In the genomic region with DNA sequence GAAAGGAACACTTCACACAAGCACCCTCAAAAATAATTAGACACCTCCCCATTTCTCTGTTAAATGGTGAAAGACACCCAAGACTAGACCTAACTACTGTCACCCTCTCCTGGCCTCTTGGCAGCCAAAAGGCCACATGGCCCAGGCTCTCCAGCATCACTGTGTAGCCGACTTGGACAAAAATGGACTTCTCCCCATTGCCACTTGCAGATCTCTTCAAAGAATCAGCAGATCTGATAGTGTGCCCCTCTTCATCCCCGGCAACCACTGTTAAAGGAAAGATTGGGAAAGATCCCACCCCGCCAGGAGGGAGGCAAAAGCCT, we compare ENCODE assay signal across 8 cellular contexts. TPM values are rescaled to one million over a fixed set of nuclear protein-coding genes. Genes with fewer than 3 reads are reported as not detected.
DNase-seq lines count a peak whose midpoint lies in the region; ATAC-seq and TF ChIP-seq lines count a peak whose summit lies in the region.

No MANE protein-coding gene starts in this region.

- no peak overlapping the region; the same call in 1 of the 2 replicates for H2BK15ac ChIP-seq in H9 (ENCODE audit: low read depth, low read length)

- H3K79me2 ChIP-seq in H9 (ENCODE audit: insufficient read depth, low read length), result peaks cover 11% of the 10 kb centered on the region; the same call in 1 of the 2 replicates

- H3K27me3 ChIP-seq in H9 (ENCODE audit: insufficient read depth, low read length), result no peaks in the 10 kb centered on the region
- H3K27me3 ChIP-seq in esophagus (ENCODE audit: control insufficient read depth in 1 of 2, insufficient read depth in 2 of 2, low read length in 2 of 2), result no peaks in the 10 kb centered on the region

- H2AFZ ChIP-seq in H9 (ENCODE audit: low read length), result no peak overlapping the region

- no peaks in the 10 kb centered on the region for H3K36me3 ChIP-seq in esophagus (ENCODE audit: control insufficient read depth in 2 of 2, insufficient read depth in 2 of 2, low read length in 1 of 2)

- peak overlapping the region; percentile 57 to 93 for H3K4me3 ChIP-seq in esophagus (ENCODE audit: low read depth in 1 of 2, low read length in 2 of 2)

- H2BK120ac ChIP-seq in H9 (ENCODE audit: low read depth, low read length, poor library complexity, severe bottlenecking), result no peak overlapping the region

- no peak overlapping the region for H2BK12ac ChIP-seq in H9 (ENCODE audit: insufficient read length, low read depth, low read length)

- no peak overlapping the region for H4K8ac ChIP-seq in H9 (replicated peaks; ENCODE audit: insufficient read length, low read depth, low read length)

- H2BK20ac ChIP-seq in H9 (ENCODE audit: low read depth, low read length, poor library complexity, severe bottlenecking), result no peak overlapping the region

- no peak for ATAC-seq in HG03045 (IDR thresholded peaks at IDR 0.05; ENCODE audit: unreplicated experiment)

- no peak overlapping the region for H2BK5ac ChIP-seq in H9 (ENCODE audit: insufficient read length, low read length)

- H3K4me1 Mint-ChIP-seq in H9, result peaks cover 14 to 15% of the 10 kb centered on the region in 2 experiments

- peak overlapping the region; percentile 81; the same call in 1 of the 2 replicates for H3K14ac ChIP-seq in H9 (ENCODE audit: insufficient read depth, low read length)

- no peak for DNase-seq in H9
- DNase-seq in RPMI8226, result peak; percentile 32
- DNase-seq in pons (ENCODE audit: low spot score), result peak; percentile 66
- DNase-seq in HCEC 1CT, result no peak
- no peak for DNase-seq in NCI-H2171 (lab: John Stamatoyannopoulos, UW)
- DNase-seq in stimulated activated CD8-positive, alpha-beta memory T cell treated with anti-CD3 and anti-CD28 coated beads, Interleukin-4, amount 100 ng/mL, for 48 hours, result no peak

- peaks cover 57 to 64% of the 10 kb centered on the region in 2 experiments for H3K9me3 Mint-ChIP-seq in H9

- H3K23me2 ChIP-seq in H9 (ENCODE audit: insufficient read length, low read depth, low read length, poor library complexity, severe bottlenecking), result peaks cover 9% of the 10 kb centered on the region

- H4K5ac ChIP-seq in H9 (ENCODE audit: insufficient read length, low read depth, low read length), result no peak overlapping the region

- no peaks in the 10 kb centered on the region for H4K20me1 ChIP-seq in H9 (ENCODE audit: control insufficient read depth, insufficient read depth, insufficient read length)

- no CpG with 5 or more reads among the region's 3 CpGs for WGBS in H9 (ENCODE audit: extremely low coverage, insufficient read length, low lambda C conversion rate)
- 12 to 40% methylated on average over 3 of the region's 3 CpGs for WGBS in esophagus, 2 donors

- H3K4me1 ChIP-seq in H9 (ENCODE audit: insufficient read depth, low read length), result peaks cover 3% of the 10 kb centered on the region
- no peaks in the 10 kb centered on the region for H3K4me1 ChIP-seq in esophagus (ENCODE audit: control insufficient read depth in 2 of 2, insufficient read depth in 2 of 2, low read length in 1 of 2)

- no peak for TF ChIP-seq CTCF in H9 (conservative IDR thresholded peaks at IDR 0.05)

- no peaks in the 10 kb centered on the region for H3K9me3 ChIP-seq in H9 (ENCODE audit: control insufficient read depth, low read depth, low read length)
- no peaks in the 10 kb centered on the region for H3K9me3 ChIP-seq in esophagus (ENCODE audit: control insufficient read depth in 2 of 2, insufficient read depth in 1 of 2, low read depth in 1 of 2, low read length in 1 of 2)

- no peak overlapping the region for H3K56ac ChIP-seq in H9 (ENCODE audit: insufficient read length, low read depth, low read length)

- H3K27ac Mint-ChIP-seq in H9, result peak overlapping the region; percentile 97 to 98 (median 98)

- peak overlapping the region; percentile 86 for H3K9ac ChIP-seq in H9 (ENCODE audit: extremely low read depth, insufficient read length, low read length)

- H3K4me3 Mint-ChIP-seq in H9, result peak overlapping the region; percentile 92 to 93

- peak overlapping the region; percentile 90 for H3K4me2 ChIP-seq in H9 (ENCODE audit: insufficient read depth, insufficient read length, low read length)

- H3K79me1 ChIP-seq in H9 (ENCODE audit: insufficient read depth, low read depth, low read length, poor library complexity, severe bottlenecking), result no peaks in the 10 kb centered on the region

- no peak overlapping the region for H3K23ac ChIP-seq in H9 (ENCODE audit: insufficient read length, low read depth, low read length)

- H3T11ph ChIP-seq in H9 (ENCODE audit: low read length), result no peak overlapping the region

- no peaks in the 10 kb centered on the region for H3K27me3 Mint-ChIP-seq in H9 (ENCODE audit: low read depth)

- no peak overlapping the region for H2AK5ac ChIP-seq in H9 (ENCODE audit: insufficient read length, low read length)

- peak overlapping the region; percentile 29 for H3K18ac ChIP-seq in H9 (ENCODE audit: insufficient read length, low read depth, low read length)

- H3K36me3 Mint-ChIP-seq in H9 (ENCODE audit: insufficient read depth in 1 of 3, low read depth in 3 of 3), result peaks cover 34 to 40% (median 38%) of the 10 kb centered on the region in 3 experiments

- H4K91ac ChIP-seq in H9 (ENCODE audit: insufficient read length, low read depth, low read length), result no peak overlapping the region

- peak overlapping the region; percentile 94 for H3K27ac ChIP-seq in H9 (ENCODE audit: insufficient read length, low read depth, low read length)
- peak overlapping the region; percentile 91 to 94 for H3K27ac ChIP-seq in esophagus (ENCODE audit: low read depth in 2 of 2, low read length in 1 of 2)

- H3K4ac ChIP-seq in H9 (ENCODE audit: low read depth, low read length), result no peak overlapping the region; the same call in 1 of the 2 replicates

RNA-seq across cellular contexts. Expression of gene MID1IP1, which starts 2.0 kb away (rescaled TPM):
- total RNA-seq in H9 (2021), result 100 and 102 TPM in 2 replicates
- polyA plus RNA-seq in esophagus, result 10 to 100 TPM; 16.7 to 43.3 TPM

Comparison
In these comparisons a context has a peak if more than half of its experiments do, and no peak if none do; other contexts are left out.
1. DNase-seq: peak in RPMI8226 (single experiment) and pons (single experiment); none in H9 (single experiment), HCEC 1CT (single experiment), NCI-H2171 (single experiment) and stimulated activated CD8-positive, alpha-beta memory T cell treated with anti-CD3 and anti-CD28 coated beads, Interleukin-4, amount 100 ng/mL, for 48 hours (single experiment).